In genomic region chr15:87031545-87032230, GRCh38 we compare ENCODE assay signal across 21 cellular contexts.
A peak's percentile ranks its signal among the peaks of the same experiment; 100 is the strongest.
DNase-seq lines count a peak whose midpoint lies in the region; ATAC-seq, FAIRE-seq and TF ChIP-seq lines count a peak whose summit lies in the region.
"Had no signal": no experiment of that assay in that cellular context is flagged by ENCODE, and none has a peak within 500 bp of the region (broad histone marks: within the 10 kb centered on the region; RNA-seq: fewer than 3 reads in every experiment).

No MANE protein-coding gene starts in this region.

- H3K4me2 ChIP-seq in keratinocyte (ENCODE audit: control insufficient read depth, extremely low read depth, insufficient read depth, low read depth, low read length), result peak overlapping the region; percentile 78
- H3K4me2 ChIP-seq: A549, PC-9 had no signal

- H4K20me1 ChIP-seq in keratinocyte (ENCODE audit: control insufficient read depth, extremely low read depth, insufficient read depth, low read length), result no peaks in the 10 kb centered on the region

- peak; percentile 1 for DNase-seq in GM04503 (ENCODE audit: low read depth)
- DNase-seq in RPMI7951 (ENCODE audit: low read depth), result peak; percentile 55
- DNase-seq in epithelial cell of esophagus (ENCODE audit: low read depth), result peak; percentile 83
- DNase-seq in keratinocyte (ENCODE audit: low read depth, low spot score), result peak; percentile 54
- DNase-seq in KG1 (lab: John Stamatoyannopoulos, UW), result no peak
- DNase-seq in D341Med (ENCODE audit: low spot score), result no peak
- DNase-seq in epidermal melanocyte (ENCODE audit: insufficient read length, low spot score), result no peak
- DNase-seq: C1 segment of cervical spinal cord, DND-41, NCI-H1417, NCI-H187 treated with DMSO at 0.1 percent for 48 hours, NCI-H2171 treated with DMSO at 0.1 percent for 48 hours, NCI-H748 treated with DMSO at 0.1 percent for 48 hours, PC-9 had no signal

- H3K4me3 ChIP-seq in epithelial cell of esophagus (ENCODE audit: low read length) (no peak overlapping the region), keratinocyte (ENCODE audit: control insufficient read depth in 2 of 3, extremely low read depth in 1 of 3, insufficient read depth in 2 of 3, low read depth in 1 of 3, low read length in 3 of 3) (peak overlapping the region; percentile 1 to 26 (median 25))
- H3K4me3 ChIP-seq: A549, PC-9, SK-N-MC had no signal

- dilution Hi-C loops in keratinocyte (cut with MboI; ENCODE audit: extremely low pct_ligation_motif_present, low sequenced_read_pairs), result no loop called here

- no peak for ATAC-seq in GM21723 (IDR thresholded peaks at IDR 0.05; ENCODE audit: unreplicated experiment)
- ATAC-seq: A549, Right ventricle myocardium inferior had no signal

- no peaks in the 10 kb centered on the region for H3K9me3 ChIP-seq in keratinocyte (ENCODE audit: control insufficient read depth, low read depth, low read length)

- H3K36me3 ChIP-seq in keratinocyte (ENCODE audit: control insufficient read depth in 2 of 2, extremely low read depth in 1 of 2, insufficient read depth in 2 of 2, low read length in 2 of 2), result no peaks in the 10 kb centered on the region

- H3K27me3 ChIP-seq in keratinocyte (ENCODE audit: control insufficient read depth, extremely low read depth, insufficient read depth, low read length), result no peaks in the 10 kb centered on the region

- H2AFZ ChIP-seq in keratinocyte (ENCODE audit: control insufficient read depth, low read length), result peak overlapping the region; percentile 4
- H2AFZ ChIP-seq: PC-9 had no signal

- no peaks in the 10 kb centered on the region for H3K9me1 ChIP-seq in keratinocyte (ENCODE audit: control insufficient read depth, extremely low read depth, insufficient read depth, low read length)

- peaks cover 9% of the 10 kb centered on the region for H3K4me1 ChIP-seq in keratinocyte (ENCODE audit: control insufficient read depth, extremely low read depth, insufficient read depth, low read length)
- H3K4me1 ChIP-seq: A549 had no signal

- no peak for TF ChIP-seq CTCF in epithelial cell of esophagus (IDR thresholded peaks at IDR 0.05; ENCODE audit: insufficient read depth, low read depth, low read length, missing control alignments)
- no peak for TF ChIP-seq CTCF in keratinocyte (optimal IDR thresholded peaks at IDR 0.05 in 1 of 3, IDR thresholded peaks at IDR 0.05 in 1 of 3, conservative IDR thresholded peaks at IDR 0.05 in 1 of 3; ENCODE audit: extremely low read depth in 1 of 3, insufficient read depth in 2 of 3, low read length in 3 of 3)

- H3K79me2 ChIP-seq in keratinocyte (ENCODE audit: control insufficient read depth, insufficient read depth, low read length), result no peaks in the 10 kb centered on the region

- peak; percentile 82 for FAIRE-seq in keratinocyte (lab: Jason Lieb, UNC)
- FAIRE-seq: A549, G401.6, GM12891, H54 had no signal

- peak overlapping the region; percentile 17 for H3K27ac ChIP-seq in keratinocyte (ENCODE audit: control insufficient read depth, insufficient read depth, low read length)
- H3K27ac ChIP-seq: A549, PC-9, SK-N-MC had no signal

- peak overlapping the region; percentile 8 for H3K9ac ChIP-seq in keratinocyte (ENCODE audit: control insufficient read depth, extremely low read depth, insufficient read depth, low read length)

Comparison
In these comparisons a context has a peak if more than half of its experiments do, and no peak if none do; other contexts are left out.
1. DNase-seq: peak in GM04503 (single experiment), RPMI7951 (single experiment), epithelial cell of esophagus (single experiment) and keratinocyte (single experiment); none in KG1 (single experiment), D341Med (single experiment) and epidermal melanocyte (single experiment).